In genomic region chr17:4967539-4968165, GRCh38 we compare ENCODE assay signal across 8 cellular contexts. TPM values are rescaled to one million over a fixed set of nuclear protein-coding genes. Genes with fewer than 3 reads are reported as not detected.
DNase-seq lines count a peak whose midpoint lies in the region; ATAC-seq and TF ChIP-seq lines count a peak whose summit lies in the region.

A gene with protein sequence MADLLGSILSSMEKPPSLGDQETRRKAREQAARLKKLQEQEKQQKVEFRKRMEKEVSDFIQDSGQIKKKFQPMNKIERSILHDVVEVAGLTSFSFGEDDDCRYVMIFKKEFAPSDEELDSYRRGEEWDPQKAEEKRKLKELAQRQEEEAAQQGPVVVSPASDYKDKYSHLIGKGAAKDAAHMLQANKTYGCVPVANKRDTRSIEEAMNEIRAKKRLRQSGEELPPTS (minus strand): TSS chr17:4967817. CDS start chr17:4967804, 13 bp downstream.

- H3K4me3 ChIP-seq in osteoblast (ENCODE audit: insufficient read depth, low read length) (peak within 1 kb of the TSS; percentile 89), testis (peak within 1 kb of the TSS; percentile 67 to 76)

- no peak within 1 kb of the TSS for H3K4me3 Mint-ChIP-seq in activated naive CD4-positive, alpha-beta T cell treated with anti-CD3 and anti-CD28 coated beads, Interleukin-2, amount 50 U/mL, for 24 hours

- POLR2A ChIA-PET in GM10248 (lab: Yijun Ruan, JAX), result interaction anchor here (0.6 to 2.7 kb wide), 12 partner anchors 10 to 405 kb away, joined by 3 to 34 read pairs (median 5); partner anchors contain the start of genes ENO3, INCA1, PFN1 and RNF167

- H3K4me1 ChIP-seq in osteoblast (ENCODE audit: insufficient read depth, low read length) (peaks cover 34% of the 10 kb centered on the region), testis (peaks cover 22% of the 10 kb centered on the region)

- ATAC-seq in HG02588 (IDR thresholded peaks at IDR 0.05; ENCODE audit: unreplicated experiment), result peak; percentile 55
- peak; percentile 72 for ATAC-seq in SK-N-SH treated with all-trans-retinoic acid at 6 μM for 48 hours

- H3K4me1 Mint-ChIP-seq in activated naive CD4-positive, alpha-beta T cell treated with anti-CD3 and anti-CD28 coated beads, Interleukin-2, amount 50 U/mL, for 24 hours, result peaks cover 38% of the 10 kb centered on the region

- H3K9me3 Mint-ChIP-seq in activated naive CD4-positive, alpha-beta T cell treated with anti-CD3 and anti-CD28 coated beads, Interleukin-2, amount 50 U/mL, for 24 hours, result no peaks in the 10 kb centered on the region

- TF ChIP-seq CTCF in GM10248 (IDR thresholded peaks at IDR 0.05; ENCODE audit: control extremely low read depth, extremely low read depth, low read depth, missing control alignments) (no peak), osteoblast (IDR thresholded peaks at IDR 0.05; ENCODE audit: extremely low read depth, low read depth, low read length) (peak; percentile 6), testis (IDR thresholded peaks at IDR 0.05) (peak in 2 of 3 experiments; percentile 5 to 18)

- peak within 1 kb of the TSS; percentile 82 for H2AFZ ChIP-seq in osteoblast (ENCODE audit: low read length)

- peak within 1 kb of the TSS; percentile 90 for H3K4me2 ChIP-seq in osteoblast (ENCODE audit: insufficient read depth, low read length)

- TF ChIP-seq POLR2A in testis (IDR thresholded peaks at IDR 0.05), result peak; percentile 23

- DNase-seq in GM10248 (ENCODE audit: extremely low spot score), result peak; percentile 96
- peak; percentile 82 for DNase-seq in NCI-H1048 (lab: John Stamatoyannopoulos, UW)
- peak; percentile 86 for DNase-seq in glomerular endothelial cell (ENCODE audit: extremely low read depth, low read depth, low spot score)
- DNase-seq in osteoblast (ENCODE audit: insufficient read length, low spot score, missing footprints), result peak; percentile 98
- DNase-seq in testis, result peak; percentile 96

- H3K79me2 ChIP-seq in osteoblast (ENCODE audit: insufficient read depth, low read length), result peaks cover 17% of the 10 kb centered on the region

- no peaks in the 10 kb centered on the region for H3K9me3 ChIP-seq in osteoblast (ENCODE audit: low read depth, low read length)
- no peaks in the 10 kb centered on the region for H3K9me3 ChIP-seq in testis

- peaks cover 23% of the 10 kb centered on the region for H3K36me3 Mint-ChIP-seq in activated naive CD4-positive, alpha-beta T cell treated with anti-CD3 and anti-CD28 coated beads, Interleukin-2, amount 50 U/mL, for 24 hours

- 0 to 1% methylated on average over 12 to 43 of the region's 43 CpGs for WGBS in testis, 2 donors

- intact Hi-C loops in testis (cut with DNase I; ENCODE audit: low total_unique reads), result no loop called here

- CTCF ChIA-PET in GM10248 (lab: Yijun Ruan, JAX), result interaction anchor here (1.1 to 5.5 kb wide), 14 partner anchors 10 to 270 kb away, joined by 3 to 47 read pairs (median 8); partner anchors contain the start of genes ARRB2, CAMTA2, CHRNE and RNF167

- no peaks in the 10 kb centered on the region for H3K27me3 Mint-ChIP-seq in activated naive CD4-positive, alpha-beta T cell treated with anti-CD3 and anti-CD28 coated beads, Interleukin-2, amount 50 U/mL, for 24 hours

- H3K27ac Mint-ChIP-seq in activated naive CD4-positive, alpha-beta T cell treated with anti-CD3 and anti-CD28 coated beads, Interleukin-2, amount 50 U/mL, for 24 hours, result peak within 1 kb of the TSS; percentile 71

- peaks cover 20% of the 10 kb centered on the region for H3K36me3 ChIP-seq in osteoblast (ENCODE audit: insufficient read depth, low read length)
- H3K36me3 ChIP-seq in testis (ENCODE audit: low read depth, missing control alignments), result no peaks in the 10 kb centered on the region

- H3K27ac ChIP-seq in osteoblast (ENCODE audit: low read depth, low read length) (peak within 1 kb of the TSS; percentile 96), testis (peak within 1 kb of the TSS; percentile 87 to 97)

- H4K20me1 ChIP-seq in osteoblast (ENCODE audit: insufficient read depth, low read length), result no peaks in the 10 kb centered on the region

- no peaks in the 10 kb centered on the region for H3K27me3 ChIP-seq in osteoblast (ENCODE audit: insufficient read depth, low read length)
- H3K27me3 ChIP-seq in testis, result no peaks in the 10 kb centered on the region

TF ChIP-seq in SK-N-SH treated with all-trans-retinoic acid at 6 μM for 48 hours, 23 proteins besides CTCF, POLR2A, EP300 and RAD21:
- TF ChIP-seq ZFP3 (CRISPR knock-in tag; IDR thresholded peaks at IDR 0.05) (no peak), POU6F1 (CRISPR knock-in tag; IDR thresholded peaks at IDR 0.05; ENCODE audit: borderline replicate concordance, low read depth) (0 out of 2 replicates have a peak, but pooled peaks have one; percentile 55)

RNA-seq across cellular contexts. Expression of the gene that starts here (rescaled TPM):
- total RNA-seq in glomerular endothelial cell (61.8 and 69.5 TPM in 2 replicates), osteoblast (34.0 and 39.8 TPM in 2 replicates), testis (10 to 100 TPM; 54.9 to 66.1 TPM)
- polyA plus RNA-seq in testis (ENCODE audit: insufficient read depth, low read depth, low replicate concordance), result 79.5 TPM

Comparison
In these comparisons a context has a peak if more than half of its experiments do, and no peak if none do; other contexts are left out.
1. Peak in every context shown above with its lines: DNase-seq, ATAC-seq, H3K4me3 ChIP-seq and H3K27ac ChIP-seq.